Comparison of ENCODE assay signal across 9 cellular contexts in the genomic region with DNA sequence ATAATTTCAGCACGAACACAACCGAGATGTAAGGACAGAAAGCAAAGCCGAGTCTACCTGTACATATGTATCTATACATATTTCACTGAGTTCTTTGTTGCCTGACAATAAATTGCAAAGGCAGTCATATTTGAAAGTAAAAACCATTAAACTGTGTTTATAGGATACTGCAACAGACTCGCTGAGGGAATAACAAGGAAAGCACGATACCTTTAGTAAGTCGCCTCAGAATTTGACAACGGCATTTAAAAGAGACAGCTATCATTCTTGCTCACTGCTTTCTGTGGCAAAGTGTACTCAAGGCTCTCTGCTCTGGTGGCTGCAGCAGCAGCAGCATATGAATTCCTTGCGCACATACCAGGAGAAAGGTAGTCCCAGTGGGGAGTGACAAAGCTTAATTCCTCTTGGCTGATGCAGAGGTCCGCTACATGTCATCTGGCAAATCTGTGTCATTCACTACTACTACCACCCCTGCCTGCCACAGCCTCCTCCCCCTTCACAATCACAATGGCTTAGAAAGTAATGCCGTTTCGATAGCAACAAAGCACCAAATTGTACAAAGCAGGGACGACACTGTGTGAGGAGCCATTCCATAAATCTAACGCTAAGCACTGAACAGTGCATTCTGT. TPM values are rescaled to one million over a fixed set of nuclear protein-coding genes. Genes with fewer than 3 reads are reported as not detected.
DNase-seq lines count a peak whose midpoint lies in the region; ATAC-seq and TF ChIP-seq lines count a peak whose summit lies in the region.
"Had no signal": no experiment of that assay in that cellular context is flagged by ENCODE, and none has a peak within 500 bp of the region (broad histone marks: within the 10 kb centered on the region; RNA-seq: fewer than 3 reads in every experiment).

A gene with protein sequence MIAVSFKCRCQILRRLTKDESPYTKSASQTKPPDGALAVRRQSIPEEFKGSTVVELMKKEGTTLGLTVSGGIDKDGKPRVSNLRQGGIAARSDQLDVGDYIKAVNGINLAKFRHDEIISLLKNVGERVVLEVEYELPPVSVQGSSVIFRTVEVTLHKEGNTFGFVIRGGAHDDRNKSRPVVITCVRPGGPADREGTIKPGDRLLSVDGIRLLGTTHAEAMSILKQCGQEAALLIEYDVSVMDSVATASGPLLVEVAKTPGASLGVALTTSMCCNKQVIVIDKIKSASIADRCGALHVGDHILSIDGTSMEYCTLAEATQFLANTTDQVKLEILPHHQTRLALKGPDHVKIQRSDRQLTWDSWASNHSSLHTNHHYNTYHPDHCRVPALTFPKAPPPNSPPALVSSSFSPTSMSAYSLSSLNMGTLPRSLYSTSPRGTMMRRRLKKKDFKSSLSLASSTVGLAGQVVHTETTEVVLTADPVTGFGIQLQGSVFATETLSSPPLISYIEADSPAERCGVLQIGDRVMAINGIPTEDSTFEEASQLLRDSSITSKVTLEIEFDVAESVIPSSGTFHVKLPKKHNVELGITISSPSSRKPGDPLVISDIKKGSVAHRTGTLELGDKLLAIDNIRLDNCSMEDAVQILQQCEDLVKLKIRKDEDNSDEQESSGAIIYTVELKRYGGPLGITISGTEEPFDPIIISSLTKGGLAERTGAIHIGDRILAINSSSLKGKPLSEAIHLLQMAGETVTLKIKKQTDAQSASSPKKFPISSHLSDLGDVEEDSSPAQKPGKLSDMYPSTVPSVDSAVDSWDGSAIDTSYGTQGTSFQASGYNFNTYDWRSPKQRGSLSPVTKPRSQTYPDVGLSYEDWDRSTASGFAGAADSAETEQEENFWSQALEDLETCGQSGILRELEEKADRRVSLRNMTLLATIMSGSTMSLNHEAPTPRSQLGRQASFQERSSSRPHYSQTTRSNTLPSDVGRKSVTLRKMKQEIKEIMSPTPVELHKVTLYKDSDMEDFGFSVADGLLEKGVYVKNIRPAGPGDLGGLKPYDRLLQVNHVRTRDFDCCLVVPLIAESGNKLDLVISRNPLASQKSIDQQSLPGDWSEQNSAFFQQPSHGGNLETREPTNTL (minus strand): TSS at position 437 of the 629 bp plus-strand sequence. CDS start 172 bp downstream, at position 265.

- H3K27me3 ChIP-seq in left lung (no peaks in the 10 kb centered on the region), thoracic aorta (replicated peaks; ENCODE audit: insufficient read depth) (no peaks in the 10 kb centered on the region)
- H3K27me3 ChIP-seq: cardiac muscle cell had no signal

- no peaks in the 10 kb centered on the region for H3K9me3 Mint-ChIP-seq in WTC11

- CTCF ChIA-PET in WTC11 (lab: Charles Lee), result interaction anchor here (1.0 kb wide), 1 partner anchor 125 kb away, joined by 3 read pairs; no protein-coding TSS in a partner anchor
- CTCF ChIA-PET in RWPE1 (lab: Yijun Ruan, JAX), result interaction anchor here (0.8 kb wide), 1 partner anchor 30 kb away, joined by 5 read pairs; no protein-coding TSS in a partner anchor

- H3K36me3 ChIP-seq in left lung (no peaks in the 10 kb centered on the region), thoracic aorta (no peaks in the 10 kb centered on the region)
- H3K36me3 ChIP-seq: cardiac muscle cell had no signal

- H3K27me3 Mint-ChIP-seq in WTC11 (ENCODE audit: low read depth), result no peaks in the 10 kb centered on the region

- H3K4me1 Mint-ChIP-seq in WTC11, result peaks cover 52% of the 10 kb centered on the region

- H3K4me3 ChIP-seq in left lung (no peak within 1 kb of the TSS), thoracic aorta (peak within 1 kb of the TSS; percentile 63)
- H3K4me3 ChIP-seq: cardiac muscle cell had no signal

- intact Hi-C loops in left lung (cut with DNase I), result no loop called here

- H3K27ac Mint-ChIP-seq in WTC11, result no peak within 1 kb of the TSS

- H3K4me1 ChIP-seq in left lung, result no peaks in the 10 kb centered on the region
- peaks cover 0 to 3% of the 10 kb centered on the region in 2 donors for H3K4me1 ChIP-seq in thoracic aorta (ENCODE audit: control insufficient read depth in 1 of 2, low read depth in 2 of 2)

- peak; percentile 62 for ATAC-seq in WTC11
- ATAC-seq in left lung, result peak; percentile 64
- no peak for ATAC-seq in thoracic aorta (ENCODE audit: insufficient number of reproducible peaks, low FRiP score, low read depth)
- no peak for ATAC-seq in SK-N-SH treated with all-trans-retinoic acid at 6 μM for 48 hours

- POLR2A ChIA-PET in WTC11 (lab: Charles Lee), result no interaction called here
- POLR2A ChIA-PET in RWPE1 (lab: Yijun Ruan, JAX; ENCODE audit: low non-redundant PET), result no interaction called here

- TF ChIP-seq CTCF in WTC11 (IDR thresholded peaks at IDR 0.05) (no peak), left lung (IDR thresholded peaks at IDR 0.05) (no peak), thoracic aorta (IDR thresholded peaks at IDR 0.05) (no peak), RWPE1 (conservative IDR thresholded peaks at IDR 0.05; ENCODE audit: low read depth) (no peak)

- no peak within 1 kb of the TSS for H3K4me3 Mint-ChIP-seq in WTC11

- no peak within 1 kb of the TSS for H3K27ac ChIP-seq in left lung
- H3K27ac ChIP-seq in thoracic aorta, result no peak within 1 kb of the TSS
- H3K27ac ChIP-seq in RWPE1, result no peak within 1 kb of the TSS
- H3K27ac ChIP-seq: cardiac muscle cell had no signal

- no peaks in the 10 kb centered on the region for H3K9me3 ChIP-seq in left lung
- H3K9me3 ChIP-seq in thoracic aorta, result no peaks in the 10 kb centered on the region

- no peaks in the 10 kb centered on the region for H3K36me3 Mint-ChIP-seq in WTC11

- DNase-seq in NCI-H1105 treated with DMSO at 0.1 percent for 48 hours (lab: John Stamatoyannopoulos, UW) (peak; percentile 37), NCI-H1105 (lab: John Stamatoyannopoulos, UW) (no peak), WTC11 (ENCODE audit: low spot score) (no peak), left lung (no peak), thoracic aorta (ENCODE audit: low spot score) (no peak), RWPE1 (ENCODE audit: low spot score) (no peak), iPS-NIHi7 (ENCODE audit: extremely low spot score) (no peak)

TF ChIP-seq in WTC11, 78 proteins besides CTCF, POLR2A, EP300 and RAD21 (continues in another document):
- TF ChIP-seq, protein P1, sequence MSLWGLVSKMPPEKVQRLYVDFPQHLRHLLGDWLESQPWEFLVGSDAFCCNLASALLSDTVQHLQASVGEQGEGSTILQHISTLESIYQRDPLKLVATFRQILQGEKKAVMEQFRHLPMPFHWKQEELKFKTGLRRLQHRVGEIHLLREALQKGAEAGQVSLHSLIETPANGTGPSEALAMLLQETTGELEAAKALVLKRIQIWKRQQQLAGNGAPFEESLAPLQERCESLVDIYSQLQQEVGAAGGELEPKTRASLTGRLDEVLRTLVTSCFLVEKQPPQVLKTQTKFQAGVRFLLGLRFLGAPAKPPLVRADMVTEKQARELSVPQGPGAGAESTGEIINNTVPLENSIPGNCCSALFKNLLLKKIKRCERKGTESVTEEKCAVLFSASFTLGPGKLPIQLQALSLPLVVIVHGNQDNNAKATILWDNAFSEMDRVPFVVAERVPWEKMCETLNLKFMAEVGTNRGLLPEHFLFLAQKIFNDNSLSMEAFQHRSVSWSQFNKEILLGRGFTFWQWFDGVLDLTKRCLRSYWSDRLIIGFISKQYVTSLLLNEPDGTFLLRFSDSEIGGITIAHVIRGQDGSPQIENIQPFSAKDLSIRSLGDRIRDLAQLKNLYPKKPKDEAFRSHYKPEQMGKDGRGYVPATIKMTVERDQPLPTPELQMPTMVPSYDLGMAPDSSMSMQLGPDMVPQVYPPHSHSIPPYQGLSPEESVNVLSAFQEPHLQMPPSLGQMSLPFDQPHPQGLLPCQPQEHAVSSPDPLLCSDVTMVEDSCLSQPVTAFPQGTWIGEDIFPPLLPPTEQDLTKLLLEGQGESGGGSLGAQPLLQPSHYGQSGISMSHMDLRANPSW (CRISPR knock-in tag; conservative IDR thresholded peaks at IDR 0.05; ENCODE audit: low read depth), result no peak

TF ChIP-seq in SK-N-SH treated with all-trans-retinoic acid at 6 μM for 48 hours, 23 proteins besides CTCF, POLR2A, EP300 and RAD21:
- no peak for TF ChIP-seq ZFP30 (CRISPR knock-in tag; IDR thresholded peaks at IDR 0.05)

RNA-seq across cellular contexts. Expression of the gene that starts here (rescaled TPM):
- 16.7 to 29.0 TPM (median 22.5 TPM) in 3 replicates for total RNA-seq in WTC11 (2021)
- 1 to 10 TPM; 1.9 to 2.5 TPM for total RNA-seq in left lung
- total RNA-seq in thoracic aorta, result under 1 TPM in 1 of 2 donors, not detected in 1; 0.28 TPM

Comparison
In these comparisons a context has a peak if more than half of its experiments do, and no peak if none do; other contexts are left out.
1. ATAC-seq: peak in WTC11 (single experiment) and left lung (single experiment); none in thoracic aorta (single experiment) and SK-N-SH treated with all-trans-retinoic acid at 6 μM for 48 hours (single experiment).